Comparison of ENCODE assay signal across 10 cellular contexts in genomic region chr16:12090162-12090552, GRCh38.
DNase-seq lines count a peak whose midpoint lies in the region; ATAC-seq and TF ChIP-seq lines count a peak whose summit lies in the region.
"Had no signal": no experiment of that assay in that cellular context is flagged by ENCODE, and none has a peak within 500 bp of the region (broad histone marks: within the 10 kb centered on the region; RNA-seq: fewer than 3 reads in every experiment).

No MANE protein-coding gene starts in this region.

- CTCF ChIA-PET in CD4-positive, alpha-beta T cell (lab: Charles Lee) = interaction anchor here (0.9 kb wide), 1 partner anchor 23 kb away, joined by 6 read pairs; no protein-coding TSS in a partner anchor

- no peaks in the 10 kb centered on the region for H3K9me3 ChIP-seq in CD4-positive, alpha-beta T cell (ENCODE audit: control insufficient read depth, low read length)
- H3K9me3 ChIP-seq in esophagus (ENCODE audit: control insufficient read depth in 2 of 2, insufficient read depth in 1 of 2, low read depth in 1 of 2, low read length in 1 of 2) = no peaks in the 10 kb centered on the region

- H3K36me3 Mint-ChIP-seq in CD4-positive, alpha-beta T cell (ENCODE audit: low read depth) = peaks cover 15% of the 10 kb centered on the region
- H3K36me3 Mint-ChIP-seq in IgD-negative memory B cell (peaks cover 3% of the 10 kb centered on the region), nephron (ENCODE audit: low read depth) (no peaks in the 10 kb centered on the region)

- peaks cover 4 to 20% of the 10 kb centered on the region in 2 donors for H3K4me1 ChIP-seq in esophagus (ENCODE audit: control insufficient read depth in 2 of 2, insufficient read depth in 2 of 2, low read length in 1 of 2)

- intact Hi-C loops in CD4-positive, alpha-beta T cell (cut with DNase I, micrococcal nuclease) = loop anchor here in 1 of 2 experiments (10.0 kb wide), 1 partner anchor 1365 kb away; no protein-coding TSS in a partner anchor

- 65 to 72% methylated on average over 14 of the region's 14 CpGs for WGBS in esophagus, 2 donors

- peak overlapping the region; percentile 83 for H3K4me3 Mint-ChIP-seq in CD4-positive, alpha-beta T cell
- H3K4me3 Mint-ChIP-seq in IgD-negative memory B cell (peak overlapping the region in 3 of 4 donors; percentile 3 to 85 (median 71)), nephron (peak overlapping the region; percentile 66 to 73 (median 69))

- POLR2A ChIA-PET in CD4-positive, alpha-beta T cell (lab: Charles Lee) = interaction anchor here (1.1 to 3.1 kb wide), 3 partner anchors 9 to 14 kb away, joined by 3 to 13 read pairs (median 4); no protein-coding TSS in a partner anchor

- ATAC-seq in CD4-positive, alpha-beta T cell (ENCODE audit: poor library complexity) = no peak
- no peak for ATAC-seq in GM21360 (IDR thresholded peaks at IDR 0.05; ENCODE audit: unreplicated experiment)

- H3K27me3 ChIP-seq in CD4-positive, alpha-beta T cell (ENCODE audit: control insufficient read depth, insufficient read depth, low read length) = no peaks in the 10 kb centered on the region
- no peaks in the 10 kb centered on the region for H3K27me3 ChIP-seq in esophagus (ENCODE audit: control insufficient read depth in 1 of 2, insufficient read depth in 2 of 2, low read length in 2 of 2)

- peak overlapping the region; percentile 94 for H3K27ac Mint-ChIP-seq in CD4-positive, alpha-beta T cell
- peak overlapping the region in 1 of 3 donors; percentile 27 for H3K27ac Mint-ChIP-seq in IgD-negative memory B cell
- peak overlapping the region; percentile 35 to 70 (median 55) for H3K27ac Mint-ChIP-seq in nephron

- H3K4me1 Mint-ChIP-seq in CD4-positive, alpha-beta T cell (ENCODE audit: low read depth) = peaks cover 64% of the 10 kb centered on the region
- H3K4me1 Mint-ChIP-seq in IgD-negative memory B cell (peaks cover 25 to 35% (median 29%) of the 10 kb centered on the region in 3 donors), nephron (peaks cover 49% of the 10 kb centered on the region)

- no peaks in the 10 kb centered on the region for H3K27me3 Mint-ChIP-seq in CD4-positive, alpha-beta T cell
- H3K27me3 Mint-ChIP-seq in IgD-negative memory B cell (no peaks in the 10 kb centered on the region), nephron (ENCODE audit: low read depth) (peaks cover 16% of the 10 kb centered on the region)

- no peak for TF ChIP-seq CTCF in CD4-positive, alpha-beta T cell (IDR thresholded peaks at IDR 0.05)
- TF ChIP-seq CTCF in nephron (IDR thresholded peaks at IDR 0.05; ENCODE audit: unreplicated experiment in 3 of 3) = no peak

- no peak overlapping the region for H3K4me3 ChIP-seq in esophagus (ENCODE audit: low read depth in 1 of 2, low read length in 2 of 2)

- H3K27ac ChIP-seq in CD4-positive, alpha-beta T cell (ENCODE audit: low read depth, low read length) = peak overlapping the region; percentile 14
- H3K27ac ChIP-seq in esophagus (ENCODE audit: low read depth in 2 of 2, low read length in 1 of 2) = peak overlapping the region; percentile 86 to 94

- DNase-seq in CD4-positive, alpha-beta T cell = no peak
- DNase-seq in OCI-M1 (lab: John Stamatoyannopoulos, UW) (no peak), superior temporal gyrus (ENCODE audit: extremely low spot score) (no peak), NCI-H1694 (lab: John Stamatoyannopoulos, UW) (no peak)
- DNase-seq: effector CD4-positive, alpha-beta T cell; NCI-H1930 had no signal

- no peaks in the 10 kb centered on the region for H3K36me3 ChIP-seq in esophagus (ENCODE audit: control insufficient read depth in 2 of 2, insufficient read depth in 2 of 2, low read length in 1 of 2)

- no peaks in the 10 kb centered on the region for H3K9me3 Mint-ChIP-seq in CD4-positive, alpha-beta T cell
- H3K9me3 Mint-ChIP-seq in IgD-negative memory B cell (no peaks in the 10 kb centered on the region), nephron (no peaks in the 10 kb centered on the region)
